ENCODE assay signal across 10 cellular contexts in the genomic region with DNA sequence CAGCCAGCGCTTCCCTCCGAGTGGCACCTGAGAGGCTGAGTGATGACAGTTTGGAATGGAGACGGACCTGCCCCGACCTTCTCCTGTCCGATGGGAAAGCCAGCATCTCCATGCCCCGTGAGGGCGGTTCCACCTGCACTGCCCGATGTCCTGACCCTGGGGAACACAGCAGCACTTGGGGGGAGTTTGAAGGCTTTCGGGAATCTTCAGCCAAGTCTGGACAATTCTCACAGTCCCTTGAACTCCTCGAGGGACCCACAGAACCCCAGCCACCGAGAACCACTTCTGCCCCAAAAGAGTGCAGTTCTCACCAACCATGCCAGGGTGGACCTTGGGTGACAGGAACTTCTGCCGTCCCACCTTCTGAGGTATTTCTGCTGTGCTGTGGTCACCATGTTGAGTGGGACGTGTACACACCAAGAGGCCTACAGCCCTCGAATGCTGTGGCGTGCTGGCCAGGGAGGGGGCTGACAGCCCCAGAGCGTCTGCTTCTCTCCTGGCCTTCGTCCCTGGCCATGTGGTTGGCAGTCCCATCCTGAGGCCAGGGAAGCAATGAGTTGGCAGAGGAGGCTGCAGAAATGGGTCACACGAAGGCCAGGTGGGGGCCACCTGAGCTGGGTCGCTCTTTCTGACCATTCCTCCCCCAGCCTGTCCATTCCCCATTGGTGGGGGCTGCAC. TPM values are rescaled to one million over a fixed set of nuclear protein-coding genes. Genes with fewer than 3 reads are reported as not detected.
DNase-seq lines count a peak whose midpoint lies in the region; ATAC-seq, FAIRE-seq and TF ChIP-seq lines count a peak whose summit lies in the region.
"Had no signal": no experiment of that assay in that cellular context is flagged by ENCODE, and none has a peak within 500 bp of the region (broad histone marks: within the 10 kb centered on the region; RNA-seq: fewer than 3 reads in every experiment).

No MANE protein-coding gene starts in this region.

- H3K9me3 Mint-ChIP-seq in T-helper 1 cell treated with Interleukin-12 subunit alpha and Interleukin-12 subunit beta and Interleukin-4 antibody, amounts not matched to agents 30 μg/mL and 1 μg/mL, for 36 hours, result no peaks in the 10 kb centered on the region

- no peak for FAIRE-seq in kidney (lab: Jason Lieb, UNC)
- FAIRE-seq: A204.1, RCC 7860 had no signal

- no peaks in the 10 kb centered on the region for H3K27me3 ChIP-seq in adipocyte (replicated peaks; ENCODE audit: control insufficient read depth, insufficient read depth, low read length)
- H3K27me3 ChIP-seq in stomach smooth muscle (ENCODE audit: control insufficient read depth in 1 of 2, insufficient read depth in 2 of 2, low read length in 2 of 2), result no peaks in the 10 kb centered on the region

- no peaks in the 10 kb centered on the region for H3K36me3 Mint-ChIP-seq in T-helper 1 cell treated with Interleukin-12 subunit alpha and Interleukin-12 subunit beta and Interleukin-4 antibody, amounts not matched to agents 30 μg/mL and 1 μg/mL, for 36 hours (ENCODE audit: low read depth)

- H3K27me3 Mint-ChIP-seq in T-helper 1 cell treated with Interleukin-12 subunit alpha and Interleukin-12 subunit beta and Interleukin-4 antibody, amounts not matched to agents 30 μg/mL and 1 μg/mL, for 36 hours (ENCODE audit: low read depth), result peaks cover 9% of the 10 kb centered on the region

- DNase-seq in T-helper 1 cell, result no peak
- DNase-seq in adipocyte (ENCODE audit: low read depth), result no peak
- DNase-seq in kidney, result peak; percentile 73
- no peak for DNase-seq in stimulated activated CD4-positive, alpha-beta T cell treated with anti-CD3 and anti-CD28 coated beads, Interleukin-15, amount 100 ng/mL, for 24 hours

- no peaks in the 10 kb centered on the region for H3K9me3 ChIP-seq in adipocyte (ENCODE audit: control insufficient read depth, low read length)
- no peaks in the 10 kb centered on the region for H3K9me3 ChIP-seq in kidney (ENCODE audit: control insufficient read depth in 1 of 2, low read length in 2 of 2)
- no peaks in the 10 kb centered on the region for H3K9me3 ChIP-seq in stomach smooth muscle (ENCODE audit: control insufficient read depth in 2 of 2, low read length in 2 of 2)

- H3K36me3 ChIP-seq in adipocyte (ENCODE audit: control insufficient read depth, insufficient read depth, low read length, severe bottlenecking), result peaks cover 5% of the 10 kb centered on the region
- H3K36me3 ChIP-seq in kidney (ENCODE audit: control insufficient read depth in 1 of 2, insufficient read depth in 2 of 2, low read length in 2 of 2), result peaks cover 0 to 3% of the 10 kb centered on the region in 2 donors
- peaks cover 0 to 2% of the 10 kb centered on the region in 2 donors for H3K36me3 ChIP-seq in stomach smooth muscle (ENCODE audit: control insufficient read depth in 2 of 2, insufficient read depth in 2 of 2, low read length in 2 of 2)

- peaks cover 9% of the 10 kb centered on the region for H3K4me1 ChIP-seq in adipocyte (ENCODE audit: control insufficient read depth, insufficient read depth, low read length)
- H3K4me1 ChIP-seq in kidney (ENCODE audit: control insufficient read depth in 1 of 2, insufficient read depth in 1 of 2, low read depth in 1 of 2, low read length in 2 of 2), result peaks cover 0 to 10% of the 10 kb centered on the region in 2 donors
- peaks cover 16% of the 10 kb centered on the region for H3K4me1 ChIP-seq in stomach smooth muscle (ENCODE audit: control insufficient read depth, insufficient read depth, low read length)

- H3K27ac ChIP-seq in kidney (ENCODE audit: low read depth in 2 of 2, low read length in 2 of 2) (no peak overlapping the region), stomach smooth muscle (ENCODE audit: low read length) (no peak overlapping the region)

- H3K27ac Mint-ChIP-seq in T-helper 1 cell treated with Interleukin-12 subunit alpha and Interleukin-12 subunit beta and Interleukin-4 antibody, amounts not matched to agents 30 μg/mL and 1 μg/mL, for 36 hours, result peak overlapping the region; percentile 26

- ATAC-seq in GM21528 (IDR thresholded peaks at IDR 0.05; ENCODE audit: low FRiP score, unreplicated experiment) (no peak), GM18519 (IDR thresholded peaks at IDR 0.05; ENCODE audit: low FRiP score, unreplicated experiment) (no peak)

- H3K9ac ChIP-seq in adipocyte (ENCODE audit: low read length) (peak overlapping the region; percentile 85), kidney (ENCODE audit: low read length in 2 of 2) (peak overlapping the region in 1 of 2 donors; percentile 40), stomach smooth muscle (ENCODE audit: low read length in 2 of 2) (no peak overlapping the region)

- H3K4me3 Mint-ChIP-seq in T-helper 1 cell treated with Interleukin-12 subunit alpha and Interleukin-12 subunit beta and Interleukin-4 antibody, amounts not matched to agents 30 μg/mL and 1 μg/mL, for 36 hours, result peak overlapping the region; percentile 56

- H3K4me3 ChIP-seq in adipocyte (ENCODE audit: low read length) (peak overlapping the region; percentile 85), kidney (ENCODE audit: low read length in 2 of 2) (peak overlapping the region; percentile 57 to 66), stomach smooth muscle (ENCODE audit: low read length in 2 of 2) (peak overlapping the region; percentile 62 to 80)

- intact Hi-C loops in kidney (cut with DNase I), result no loop called here

- peaks cover 5% of the 10 kb centered on the region for H3K4me1 Mint-ChIP-seq in T-helper 1 cell treated with Interleukin-12 subunit alpha and Interleukin-12 subunit beta and Interleukin-4 antibody, amounts not matched to agents 30 μg/mL and 1 μg/mL, for 36 hours (ENCODE audit: low read depth)

- TF ChIP-seq CTCF in kidney (IDR thresholded peaks at IDR 0.05; ENCODE audit: borderline replicate concordance, extremely low read depth, insufficient read depth), result no peak

RNA-seq across cellular contexts. Expression of a gene that starts 1.0 kb away (rescaled TPM):
- 22.6 TPM for total RNA-seq in kidney
- 13.2 TPM for polyA plus RNA-seq in kidney (ENCODE audit: insufficient read depth, low read depth, low replicate concordance)

RNA-seq across cellular contexts. Expression of a gene that starts 8.5 kb away (rescaled TPM):
- 72.0 TPM for total RNA-seq in kidney
- polyA plus RNA-seq in kidney (ENCODE audit: insufficient read depth, low read depth, low replicate concordance), result 1.1 TPM

RNA-seq across cellular contexts. Expression of a gene that starts 34.3 kb away (rescaled TPM):
- total RNA-seq in kidney, result 6.3 TPM
- polyA plus RNA-seq in kidney (ENCODE audit: insufficient read depth, low read depth, low replicate concordance), result 4.1 TPM
